25 cellular contexts compared by ENCODE assay signal in genomic region chr13:105105471-105105870, GRCh38.
"Had no signal": no experiment of that assay in that cellular context is flagged by ENCODE, and none has a peak within 500 bp of the region (broad histone marks: within the 10 kb centered on the region; RNA-seq: fewer than 3 reads in every experiment).

No MANE protein-coding gene starts in this region.

- FAIRE-seq: HTR-8/SVneo, K562 had no signal

- H3K9me3 ChIP-seq: SK-N-SH had no signal

- H3K4me2 ChIP-seq: KMS-11, SK-N-SH had no signal

- H3K4me3 ChIP-seq: K562 had no signal

- H3K9ac ChIP-seq: KMS-11, SK-N-SH had no signal

- DNase-seq: Kasumi-1; MM.1S; NCI-H1092 treated with DMSO at 0.1 percent for 48 hours; NCI-H1436; NCI-H1694; NCI-H187 treated with DMSO at 0.1 percent for 48 hours; NCI-H2029 treated with DMSO at 0.1 percent for 48 hours; NCI-H2171; NCI-H226; NCI-H446; NCI-H510A; NCI-H524 treated with DMSO at 0.1 percent for 48 hours; NCI-H69; NCI-H774; NK-92 treated with Interleukin-12 subunit alpha and Interleukin-12 subunit beta, amount 100 ng/mL, for 24 hours; PC-3; SHP77; SK-N-SH; SW 1271 had no signal

- H3K27ac ChIP-seq: HL-60, KMS-11, RWPE1 had no signal

- ATAC-seq: K562, Panc1, PC-3 had no signal
